35 cellular contexts compared by ENCODE assay signal in the genomic region with DNA sequence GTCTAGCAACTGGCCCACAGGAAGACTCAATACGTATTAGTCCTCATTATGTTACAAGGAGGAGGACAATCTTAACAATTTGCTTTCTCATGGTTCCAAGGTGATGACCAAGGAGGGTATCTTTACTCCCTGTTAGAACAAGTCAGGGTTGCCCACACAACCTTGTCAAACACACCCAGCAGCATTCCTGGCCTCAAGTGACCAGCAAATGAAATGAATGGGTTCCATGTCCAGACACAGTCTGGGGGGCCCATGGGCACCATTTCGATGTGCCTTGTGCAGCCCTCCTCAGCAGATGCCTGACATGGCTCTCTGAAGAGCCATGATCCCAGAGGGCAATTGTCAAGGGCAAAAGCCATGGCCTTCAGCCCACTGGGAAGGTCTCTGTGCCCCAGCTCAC. TPM values are rescaled to one million over a fixed set of nuclear protein-coding genes. Genes with fewer than 3 reads are reported as not detected.
"Had no signal": no experiment of that assay in that cellular context is flagged by ENCODE, and none has a peak within 500 bp of the region (broad histone marks: within the 10 kb centered on the region; RNA-seq: fewer than 3 reads in every experiment).

No MANE protein-coding gene starts in this region.

- H3K4me3 Mint-ChIP-seq: activated B cell treated with CpG ODN at 0.5 μM for 24 hours; activated naive CD4-positive, alpha-beta T cell treated with anti-CD3 and anti-CD28 coated beads, Interleukin-2, amount 10 ng/mL, durations not matched to agents 7 days and 5 days; activated naive CD8-positive, alpha-beta T cell treated with anti-CD3 and anti-CD28 coated beads, Interleukin-2, amount 10 ng/mL, durations not matched to agents 7 days and 5 days; activated T-cell treated with anti-CD3 and anti-CD28 coated beads, Interleukin-2, amount 50 U/mL, for 24 hours; activated T-cell treated with anti-CD3 and anti-CD28 coated beads, Interleukin-2, amount 50 U/mL, for 72 hours; brain; central memory CD8-positive, alpha-beta T cell; dendritic cell treated with granulocyte-macrophage colony-stimulating factor and Interleukin-4, amounts not matched to agents 40 ng/mL and 50 ng/mL, for 4 days; endodermal cell; T-helper 17 cell; T-helper 2 cell treated with Interferon-gamma antibody and Interleukin-4, amounts not matched to agents 5 μg/mL and 100 μg/mL, for 36 hours had no signal

- DNase-seq: activated B cell treated with CpG ODN at 0.5 μM for 24 hours; activated CD4-positive, alpha-beta T cell treated with anti-CD3 and anti-CD28 coated beads for 48 hours; activated CD4-positive, alpha-beta T cell treated with anti-CD3 and anti-CD28 coated beads, Interleukin-2, amount 50 U/mL, for 1 hour; activated CD4-positive, alpha-beta T cell treated with anti-CD3 and anti-CD28 coated beads, Interleukin-2, amount 50 U/mL, for 48 hours; activated CD8-positive, alpha-beta memory T cell treated with anti-CD3 and anti-CD28 coated beads, Interleukin-2, amount 50 U/mL, for 48 hours; activated gamma-delta T cell; activated naive CD4-positive, alpha-beta T cell; activated naive CD4-positive, alpha-beta T cell treated with anti-CD3 and anti-CD28 coated beads, Interleukin-2, amount 10 ng/mL, durations not matched to agents 7 days and 5 days; activated naive CD8-positive, alpha-beta T cell treated with anti-CD3 and anti-CD28 coated beads, Interleukin-2, amount 10 ng/mL, durations not matched to agents 7 days and 5 days; activated T-cell treated with anti-CD3 and anti-CD28 coated beads for 4 hours; activated T-cell treated with anti-CD3 and anti-CD28 coated beads, Interleukin-2, amount 50 U/mL, for 24 hours; activated T-cell treated with anti-CD3 and anti-CD28 coated beads, Interleukin-2, amount 50 U/mL, for 72 hours; effector memory CD4-positive, alpha-beta T cell; endodermal cell; erythroblast; gastrocnemius medialis; glutamatergic neuron; heart left ventricle; T-helper 1 cell; T-helper 17 cell; T1000; WERI-Rb-1 had no signal

- H3K4me1 Mint-ChIP-seq: activated B cell treated with CpG ODN at 0.5 μM for 24 hours; activated naive CD4-positive, alpha-beta T cell treated with anti-CD3 and anti-CD28 coated beads, Interleukin-2, amount 10 ng/mL, durations not matched to agents 7 days and 5 days; activated naive CD8-positive, alpha-beta T cell treated with anti-CD3 and anti-CD28 coated beads, Interleukin-2, amount 10 ng/mL, durations not matched to agents 7 days and 5 days; brain; central memory CD8-positive, alpha-beta T cell; T-helper 17 cell had no signal

- H3K4me3 ChIP-seq: ascending aorta, breast epithelium, coronary artery, esophagus muscularis mucosa, gastrocnemius medialis, heart left ventricle had no signal

- H3K27me3 ChIP-seq: ascending aorta, breast epithelium, foreskin keratinocyte, gastrocnemius medialis had no signal

- H3K36me3 Mint-ChIP-seq: activated naive CD4-positive, alpha-beta T cell treated with anti-CD3 and anti-CD28 coated beads, Interleukin-2, amount 10 ng/mL, durations not matched to agents 7 days and 5 days; activated naive CD8-positive, alpha-beta T cell treated with anti-CD3 and anti-CD28 coated beads, Interleukin-2, amount 10 ng/mL, durations not matched to agents 7 days and 5 days; brain had no signal

- H3K36me3 ChIP-seq: ascending aorta, breast epithelium, esophagus muscularis mucosa, gastrocnemius medialis, heart left ventricle, WERI-Rb-1 had no signal

- H3K9me3 ChIP-seq: gastrocnemius medialis had no signal

- H3K4me1 ChIP-seq: ascending aorta, breast epithelium, esophagus muscularis mucosa, foreskin keratinocyte, gastrocnemius medialis, heart left ventricle had no signal

- H3K27ac Mint-ChIP-seq: activated B cell treated with CpG ODN at 0.5 μM for 24 hours; activated naive CD4-positive, alpha-beta T cell treated with anti-CD3 and anti-CD28 coated beads, Interleukin-2, amount 10 ng/mL, durations not matched to agents 7 days and 5 days; activated naive CD4-positive, alpha-beta T cell treated with anti-CD3 and anti-CD28 coated beads, Interleukin-2, amount 50 U/mL, for 72 hours; activated naive CD8-positive, alpha-beta T cell treated with anti-CD3 and anti-CD28 coated beads, Interleukin-2, amount 10 ng/mL, durations not matched to agents 7 days and 5 days; activated T-cell treated with anti-CD3 and anti-CD28 coated beads, Interleukin-2, amount 50 U/mL, for 24 hours; activated T-cell treated with anti-CD3 and anti-CD28 coated beads, Interleukin-2, amount 50 U/mL, for 72 hours; brain; dendritic cell treated with granulocyte-macrophage colony-stimulating factor and Interleukin-4, amounts not matched to agents 40 ng/mL and 50 ng/mL, for 4 days; endodermal cell; T-helper 17 cell; T-helper 2 cell treated with Interferon-gamma antibody and Interleukin-4, amounts not matched to agents 5 μg/mL and 100 μg/mL, for 36 hours had no signal

- ATAC-seq: activated CD4-positive, CD25-positive, alpha-beta regulatory T cell treated with anti-CD3 and anti-CD28 coated beads, Interleukin-2, amount 50 U/mL, for 24 hours; activated naive CD4-positive, alpha-beta T cell treated with anti-CD3 and anti-CD28 coated beads, Interleukin-2, amount 50 U/mL, for 72 hours; activated T-cell treated with anti-CD3 and anti-CD28 coated beads, Interleukin-2, amount 50 U/mL, for 72 hours; foreskin keratinocyte; gastrocnemius medialis; heart left ventricle; T-helper 17 cell had no signal

- H3K27me3 Mint-ChIP-seq: activated naive CD8-positive, alpha-beta T cell treated with anti-CD3 and anti-CD28 coated beads, Interleukin-2, amount 10 ng/mL, durations not matched to agents 7 days and 5 days had no signal

RNA-seq across cellular contexts. Expression of a gene that starts 40.8 kb away (rescaled TPM):
- total RNA-seq: activated B cell treated with CpG ODN at 0.5 μM for 24 hours; activated naive CD4-positive, alpha-beta T cell treated with anti-CD3 and anti-CD28 coated beads, Interleukin-2, amount 50 U/mL, for 72 hours; activated T-cell treated with anti-CD3 and anti-CD28 coated beads, Interleukin-2, amount 50 U/mL, for 72 hours; ascending aorta; cardiac septum; cerebellum; esophagus muscularis mucosa; T-helper 17 cell had no signal

RNA-seq across cellular contexts. Expression of a gene that starts 48.4 kb away (rescaled TPM):
- total RNA-seq: activated naive CD4-positive, alpha-beta T cell treated with anti-CD3 and anti-CD28 coated beads, Interleukin-2, amount 50 U/mL, for 72 hours; activated naive CD8-positive, alpha-beta T cell treated with anti-CD3 and anti-CD28 coated beads, Interleukin-2, amount 10 ng/mL, durations not matched to agents 7 days and 5 days; activated T-cell treated with anti-CD3 and anti-CD28 coated beads, Interleukin-2, amount 50 U/mL, for 72 hours; ascending aorta; breast epithelium; cardiac septum; cerebellum; endodermal cell; esophagus muscularis mucosa; gastrocnemius medialis; heart left ventricle; T-helper 17 cell had no signal

RNA-seq across cellular contexts. Expression of a gene that starts 59.1 kb away (rescaled TPM):
- total RNA-seq: activated B cell treated with CpG ODN at 0.5 μM for 24 hours; activated naive CD8-positive, alpha-beta T cell treated with anti-CD3 and anti-CD28 coated beads, Interleukin-2, amount 10 ng/mL, durations not matched to agents 7 days and 5 days; ascending aorta; gastrocnemius medialis; T-helper 17 cell had no signal
